1 cellular context compared by ENCODE assay signal in the genomic region with DNA sequence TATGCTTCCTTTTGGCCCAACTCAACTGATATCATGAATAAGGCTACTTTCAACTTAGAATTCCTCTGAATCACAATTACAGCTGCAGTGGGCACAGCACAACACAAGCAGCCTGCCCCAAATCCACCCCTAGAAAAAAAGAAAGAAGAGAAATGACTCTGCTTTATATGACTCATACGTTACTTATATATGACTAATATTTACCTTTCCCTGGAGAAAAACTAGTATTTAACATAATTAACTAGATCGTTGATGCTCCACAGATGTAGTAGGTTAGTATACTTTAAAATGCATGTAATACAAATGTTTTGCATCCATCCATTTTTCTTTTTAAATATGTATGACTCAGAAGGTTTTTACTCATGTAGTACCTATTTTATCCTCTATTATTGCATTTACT.
A peak's percentile ranks its signal among the peaks of the same experiment; 100 is the strongest.
TF ChIP-seq lines count a peak whose summit lies in the region.

No MANE protein-coding gene starts in this region.

TF ChIP-seq in HCT116, 20 proteins besides CTCF, POLR2A, EP300 and RAD21 (continued from another document):
- TF ChIP-seq, protein P1, sequence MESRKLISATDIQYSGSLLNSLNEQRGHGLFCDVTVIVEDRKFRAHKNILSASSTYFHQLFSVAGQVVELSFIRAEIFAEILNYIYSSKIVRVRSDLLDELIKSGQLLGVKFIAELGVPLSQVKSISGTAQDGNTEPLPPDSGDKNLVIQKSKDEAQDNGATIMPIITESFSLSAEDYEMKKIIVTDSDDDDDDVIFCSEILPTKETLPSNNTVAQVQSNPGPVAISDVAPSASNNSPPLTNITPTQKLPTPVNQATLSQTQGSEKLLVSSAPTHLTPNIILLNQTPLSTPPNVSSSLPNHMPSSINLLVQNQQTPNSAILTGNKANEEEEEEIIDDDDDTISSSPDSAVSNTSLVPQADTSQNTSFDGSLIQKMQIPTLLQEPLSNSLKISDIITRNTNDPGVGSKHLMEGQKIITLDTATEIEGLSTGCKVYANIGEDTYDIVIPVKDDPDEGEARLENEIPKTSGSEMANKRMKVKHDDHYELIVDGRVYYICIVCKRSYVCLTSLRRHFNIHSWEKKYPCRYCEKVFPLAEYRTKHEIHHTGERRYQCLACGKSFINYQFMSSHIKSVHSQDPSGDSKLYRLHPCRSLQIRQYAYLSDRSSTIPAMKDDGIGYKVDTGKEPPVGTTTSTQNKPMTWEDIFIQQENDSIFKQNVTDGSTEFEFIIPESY (IDR thresholded peaks at IDR 0.05; ENCODE audit: extremely low read depth, insufficient replicate concordance, low read length) = no peak
- TF ChIP-seq TCF7L2 (IDR thresholded peaks at IDR 0.05; ENCODE audit: borderline replicate concordance, extremely low read depth, insufficient read depth, insufficient read length) (no peak), EGR1 (IDR thresholded peaks at IDR 0.05; ENCODE audit: low read depth) (0 out of 2 replicates have a peak, but pooled peaks have one; percentile 1), EZH2 (IDR thresholded peaks at IDR 0.05) (no peak)
- TF ChIP-seq, protein P2, sequence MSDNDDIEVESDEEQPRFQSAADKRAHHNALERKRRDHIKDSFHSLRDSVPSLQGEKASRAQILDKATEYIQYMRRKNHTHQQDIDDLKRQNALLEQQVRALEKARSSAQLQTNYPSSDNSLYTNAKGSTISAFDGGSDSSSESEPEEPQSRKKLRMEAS (IDR thresholded peaks at IDR 0.05) = no peak; the same call in 1 of the 2 replicates
TF ChIP-seq in HCT116: peak in this region for 6.
